Comparison of ENCODE assay signal across 7 cellular contexts in the genomic region with DNA sequence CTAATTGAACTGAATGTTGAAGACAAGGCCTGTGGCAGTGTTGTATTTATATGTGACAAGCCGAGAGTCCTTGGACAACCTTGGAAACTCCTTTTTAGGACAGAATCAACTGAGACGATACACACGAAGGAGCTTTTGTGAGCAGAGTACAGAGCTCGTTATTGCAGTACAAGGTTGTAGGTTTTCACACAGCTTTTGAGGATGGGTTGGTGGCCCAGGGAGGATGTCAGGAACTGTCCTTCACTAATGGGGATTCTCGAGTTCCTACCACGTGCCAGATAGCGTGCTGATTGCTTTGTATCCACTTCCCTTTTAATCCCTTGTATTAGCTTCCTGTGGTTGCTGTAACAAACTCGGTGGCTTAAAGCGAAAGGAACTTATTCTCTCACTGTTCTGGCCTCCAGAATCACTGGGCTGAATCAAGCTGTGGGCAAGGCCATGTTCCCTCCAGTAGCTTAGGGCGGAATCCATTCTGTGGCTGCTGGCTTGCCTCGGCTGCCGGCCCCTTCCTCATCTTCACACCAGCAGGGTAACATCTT. TPM values are rescaled to one million over a fixed set of nuclear protein-coding genes. Genes with fewer than 3 reads are reported as not detected.
DNase-seq lines count a peak whose midpoint lies in the region; ATAC-seq and TF ChIP-seq lines count a peak whose summit lies in the region.

No MANE protein-coding gene starts in this region.

- peaks cover 13% of the 10 kb centered on the region; the same call in 1 of the 2 replicates for H4K20me1 ChIP-seq in OCI-LY3 (ENCODE audit: insufficient read depth, low read length)

- H3K27ac ChIP-seq in OCI-LY3 (ENCODE audit: low read length) (peak overlapping the region; percentile 80), esophagus muscularis mucosa (replicated peaks in 1 of 4) (peak overlapping the region; percentile 59 to 67 (median 64)), stomach smooth muscle (ENCODE audit: low read length) (peak overlapping the region; percentile 37)

- no peak overlapping the region for H2AFZ ChIP-seq in OCI-LY3 (ENCODE audit: low read depth, low read length)

- H3K4me1 ChIP-seq in OCI-LY3 (ENCODE audit: low read length) (peaks cover 79% of the 10 kb centered on the region), esophagus muscularis mucosa (peaks cover 46 to 72% (median 62%) of the 10 kb centered on the region in 4 donors), stomach smooth muscle (ENCODE audit: control insufficient read depth, insufficient read depth, low read length) (peaks cover 37% of the 10 kb centered on the region)

- TF ChIP-seq POLR2A in esophagus muscularis mucosa (IDR thresholded peaks at IDR 0.05; ENCODE audit: low read depth) = no peak

- H3K27me3 ChIP-seq in OCI-LY3 (ENCODE audit: low read depth, low read length) (no peaks in the 10 kb centered on the region), esophagus muscularis mucosa (no peaks in the 10 kb centered on the region), stomach smooth muscle (ENCODE audit: control insufficient read depth in 1 of 2, insufficient read depth in 2 of 2, low read length in 2 of 2) (no peaks in the 10 kb centered on the region)

- intact Hi-C loops in esophagus muscularis mucosa (cut with DNase I) = no loop called here

- no peak for DNase-seq in esophagus muscularis mucosa (ENCODE audit: extremely low spot score)
- no peak for DNase-seq in NCI-H1417 treated with DMSO at 0.1 percent for 48 hours (lab: John Stamatoyannopoulos, UW)
- no peak for DNase-seq in NCI-H2081 treated with DMSO at 0.1 percent for 48 hours (lab: John Stamatoyannopoulos, UW)

- no peaks in the 10 kb centered on the region for H3K9me3 ChIP-seq in OCI-LY3 (ENCODE audit: insufficient read depth, low read length)
- H3K9me3 ChIP-seq in esophagus muscularis mucosa = no peaks in the 10 kb centered on the region
- no peaks in the 10 kb centered on the region for H3K9me3 ChIP-seq in stomach smooth muscle (ENCODE audit: control insufficient read depth in 2 of 2, low read length in 2 of 2)

- peaks cover 12% of the 10 kb centered on the region for H3K36me3 ChIP-seq in OCI-LY3 (replicated peaks; ENCODE audit: low read depth, low read length)
- H3K36me3 ChIP-seq in esophagus muscularis mucosa = no peaks in the 10 kb centered on the region
- peaks cover 0 to 1% of the 10 kb centered on the region in 2 donors for H3K36me3 ChIP-seq in stomach smooth muscle (ENCODE audit: control insufficient read depth in 2 of 2, insufficient read depth in 2 of 2, low read length in 2 of 2)

- ATAC-seq in GM18907 (IDR thresholded peaks at IDR 0.05; ENCODE audit: unreplicated experiment) (peak; percentile 47), HG02852 (IDR thresholded peaks at IDR 0.05; ENCODE audit: unreplicated experiment) (peak; percentile 40)

- peak overlapping the region; percentile 71 for H3K4me2 ChIP-seq in OCI-LY3 (ENCODE audit: low read length)

- 65% methylated on average over 12 of the region's 12 CpGs for WGBS in esophagus muscularis mucosa

- no peak for TF ChIP-seq EP300 in esophagus muscularis mucosa (IDR thresholded peaks at IDR 0.05)

- H3K4me3 ChIP-seq in OCI-LY3 (ENCODE audit: low read length) (peak overlapping the region; percentile 46; the same call in 1 of the 2 replicates), esophagus muscularis mucosa (no peak overlapping the region), stomach smooth muscle (ENCODE audit: low read length in 2 of 2) (no peak overlapping the region)

- H3K9ac ChIP-seq in OCI-LY3 (ENCODE audit: low read length) = peak overlapping the region; percentile 46; the same call in 1 of the 2 replicates
- H3K9ac ChIP-seq in stomach smooth muscle (ENCODE audit: low read length in 2 of 2) = peak overlapping the region in 1 of 2 donors; percentile 36

- peaks cover 52% of the 10 kb centered on the region for H3K79me2 ChIP-seq in OCI-LY3 (ENCODE audit: low read length)

- TF ChIP-seq CTCF in OCI-LY3 (IDR thresholded peaks at IDR 0.05; ENCODE audit: low read depth, low read length) = no peak
- TF ChIP-seq CTCF in esophagus muscularis mucosa (IDR thresholded peaks at IDR 0.05) = no peak

RNA-seq across cellular contexts. Expression of a gene that starts 20.2 kb away (rescaled TPM):
- 10 to 100 TPM; 30.7 to 58.9 (median 39.4) TPM for total RNA-seq in esophagus muscularis mucosa
